In genomic region chr14:55411426-55412389, GRCh38 we compare ENCODE assay signal across 1 cellular context.
TF ChIP-seq lines count a peak whose summit lies in the region.

A gene with protein sequence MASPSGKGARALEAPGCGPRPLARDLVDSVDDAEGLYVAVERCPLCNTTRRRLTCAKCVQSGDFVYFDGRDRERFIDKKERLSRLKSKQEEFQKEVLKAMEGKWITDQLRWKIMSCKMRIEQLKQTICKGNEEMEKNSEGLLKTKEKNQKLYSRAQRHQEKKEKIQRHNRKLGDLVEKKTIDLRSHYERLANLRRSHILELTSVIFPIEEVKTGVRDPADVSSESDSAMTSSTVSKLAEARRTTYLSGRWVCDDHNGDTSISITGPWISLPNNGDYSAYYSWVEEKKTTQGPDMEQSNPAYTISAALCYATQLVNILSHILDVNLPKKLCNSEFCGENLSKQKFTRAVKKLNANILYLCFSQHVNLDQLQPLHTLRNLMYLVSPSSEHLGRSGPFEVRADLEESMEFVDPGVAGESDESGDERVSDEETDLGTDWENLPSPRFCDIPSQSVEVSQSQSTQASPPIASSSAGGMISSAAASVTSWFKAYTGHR (minus strand): TSS chr14:55411830. CDS start chr14:55411822, 8 bp downstream.

TF ChIP-seq in IMR-90, 13 proteins besides CTCF, POLR2A, EP300 and RAD21 (continued from another document):
- peak; percentile 94 for TF ChIP-seq USF2 (IDR thresholded peaks at IDR 0.05; ENCODE audit: low read depth, low read length)
- TF ChIP-seq MXI1 (IDR thresholded peaks at IDR 0.05; ENCODE audit: borderline replicate concordance, low read depth, low read length): peak; percentile 80; the same call in 1 of the 2 replicates
